Comparison of ENCODE assay signal across 14 cellular contexts in the genomic region with DNA sequence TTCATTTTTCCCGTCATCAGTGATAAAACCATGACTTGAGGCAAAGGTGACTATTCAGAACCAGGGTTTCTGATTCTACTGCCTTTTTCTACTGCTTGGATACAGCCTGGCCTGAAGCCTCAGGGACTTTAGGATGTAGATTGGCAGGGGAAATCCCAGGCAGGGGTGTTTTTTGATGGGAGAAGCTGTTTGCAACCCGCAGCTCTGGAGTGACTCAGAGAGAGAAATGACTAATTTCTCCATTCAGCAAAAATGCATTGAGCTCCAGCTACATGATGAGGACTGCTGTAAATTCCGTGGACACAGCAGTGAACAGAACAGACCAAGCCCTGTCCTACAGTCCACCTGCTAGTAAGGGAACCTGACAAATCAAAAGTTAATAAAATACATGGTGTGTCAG.
DNase-seq lines count a peak whose midpoint lies in the region; ATAC-seq and TF ChIP-seq lines count a peak whose summit lies in the region.
"Had no signal": no experiment of that assay in that cellular context is flagged by ENCODE, and none has a peak within 500 bp of the region (broad histone marks: within the 10 kb centered on the region; RNA-seq: fewer than 3 reads in every experiment).

No MANE protein-coding gene starts in this region.

- no peak for TF ChIP-seq CTCF in choroid plexus epithelial cell (conservative IDR thresholded peaks at IDR 0.05; ENCODE audit: low read depth, low read length)

- peaks cover 0 to 10% of the 10 kb centered on the region in 2 donors for H3K27me3 Mint-ChIP-seq in T-cell

- CTCF ChIA-PET in T-cell (lab: Charles Lee): no interaction called here

- H3K9me3 Mint-ChIP-seq in T-cell: peaks cover 0 to 5% (median 0%) of the 10 kb centered on the region in 3 donors
- H3K9me3 Mint-ChIP-seq: brain had no signal

- no peaks in the 10 kb centered on the region for H3K36me3 Mint-ChIP-seq in T-cell
- H3K36me3 Mint-ChIP-seq: brain, naive B cell had no signal

- peak; percentile 29 for DNase-seq in activated CD4-positive, alpha-beta T cell treated with anti-CD3 and anti-CD28 coated beads for 48 hours
- DNase-seq in activated CD4-positive, alpha-beta T cell treated with anti-CD3 and anti-CD28 coated beads for 1 hour: no peak
- DNase-seq in HS-27A (ENCODE audit: low read depth) (peak; percentile 20), choroid plexus epithelial cell (ENCODE audit: low read depth) (peak; percentile 82), skeletal muscle cell (ENCODE audit: low read depth) (peak; percentile 23), T-cell (no peak), inferior parietal cortex (ENCODE audit: extremely low spot score) (no peak)
- DNase-seq: activated CD4-positive, CD25-positive, alpha-beta regulatory T cell; naive B cell; NCI-H1092; upper lobe of right lung had no signal

- ATAC-seq in T-cell (replicated peaks in 1 of 4): no peak
- no peak for ATAC-seq in GM19397 (IDR thresholded peaks at IDR 0.05; ENCODE audit: unreplicated experiment)
- ATAC-seq: A549, upper lobe of right lung had no signal

- H3K4me3 ChIP-seq in choroid plexus epithelial cell (ENCODE audit: low read depth, low read length) (no peak overlapping the region), skeletal muscle cell (ENCODE audit: low read depth, low read length) (no peak overlapping the region)
- H3K4me3 ChIP-seq: A549, upper lobe of right lung had no signal

- no peaks in the 10 kb centered on the region for H3K4me1 Mint-ChIP-seq in T-cell
- H3K4me1 Mint-ChIP-seq: naive B cell had no signal

- no peak overlapping the region for H3K4me3 Mint-ChIP-seq in T-cell
- H3K4me3 Mint-ChIP-seq: brain, naive B cell had no signal

- POLR2A ChIA-PET in T-cell (lab: Charles Lee): no interaction called here

- H3K27ac Mint-ChIP-seq in T-cell: no peak overlapping the region
- H3K27ac Mint-ChIP-seq: brain, naive B cell had no signal

Comparison
In these comparisons a context has a peak if more than half of its experiments do, and no peak if none do; other contexts are left out.
1. DNase-seq: peak in activated CD4-positive, alpha-beta T cell treated with anti-CD3 and anti-CD28 coated beads for 48 hours (single experiment), HS-27A (single experiment), choroid plexus epithelial cell (single experiment) and skeletal muscle cell (single experiment); none in activated CD4-positive, alpha-beta T cell treated with anti-CD3 and anti-CD28 coated beads for 1 hour (single experiment), T-cell (0 of 34) and inferior parietal cortex (single experiment).